30 cellular contexts compared by ENCODE assay signal in the genomic region with DNA sequence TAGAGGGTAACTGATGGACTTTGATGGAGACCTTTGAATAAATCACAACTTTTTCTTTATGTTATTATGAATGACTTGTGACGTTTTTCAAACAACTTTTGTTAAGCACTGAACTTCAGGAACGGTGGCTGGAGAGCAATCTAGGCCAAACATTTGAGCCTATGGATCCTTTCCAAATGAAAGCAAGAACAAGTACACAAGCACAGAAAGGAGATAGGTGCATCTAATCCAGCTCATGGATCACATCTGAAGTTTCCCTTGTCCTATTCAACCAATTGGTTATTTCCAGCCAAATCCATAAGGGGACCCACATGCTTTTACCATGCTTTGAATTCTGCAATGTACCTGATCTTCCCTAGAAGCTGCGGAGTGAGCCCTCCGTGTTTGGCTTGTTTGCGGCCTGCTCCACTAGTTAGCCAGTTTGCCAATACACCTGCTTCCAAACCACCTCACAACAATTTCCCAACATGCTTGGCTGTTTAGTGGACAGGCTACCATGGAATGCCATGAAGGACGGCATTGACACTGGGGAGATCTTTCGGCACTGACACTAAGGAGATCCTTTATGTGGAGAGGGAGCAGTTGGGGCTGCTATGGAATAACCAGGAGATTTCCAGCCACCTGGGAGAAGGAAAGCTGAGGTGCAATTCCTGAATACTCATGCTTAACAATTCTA.
"Had no signal": no experiment of that assay in that cellular context is flagged by ENCODE, and none has a peak within 500 bp of the region (broad histone marks: within the 10 kb centered on the region; RNA-seq: fewer than 3 reads in every experiment).

No MANE protein-coding gene starts in this region.

- H3K4me3 ChIP-seq: ascending aorta had no signal

- ATAC-seq: activated CD8-positive, alpha-beta T cell treated with anti-CD3 and anti-CD28 coated beads for 36 hours; activated naive CD8-positive, alpha-beta T cell treated with anti-CD3 and anti-CD28 coated beads, Interleukin-2, amount 50 U/mL, for 24 hours; activated T-cell treated with anti-CD3 and anti-CD28 coated beads, Interleukin-2, amount 50 U/mL, for 4 hours; activated T-cell treated with anti-CD3 and anti-CD28 coated beads, Interleukin-2, amount 50 U/mL, for 72 hours; activated T-helper 17 cell treated with anti-CD3 and anti-CD28 coated beads, Interleukin-2, amount 50 U/mL, for 72 hours had no signal

- H3K4me1 ChIP-seq: ascending aorta had no signal

- FAIRE-seq: TTC549 had no signal

- DNase-seq: activated B cell treated with CpG ODN at 0.5 μM for 24 hours; activated CD4-positive, alpha-beta memory T cell treated with anti-CD3 and anti-CD28 coated beads for 36 hours; activated CD4-positive, alpha-beta T cell treated with anti-CD3 and anti-CD28 coated beads for 4 hours; activated CD4-positive, alpha-beta T cell treated with anti-CD3 and anti-CD28 coated beads, Interleukin-2, amount 10 ng/mL, durations not matched to agents 24 days and 14 days; activated CD4-positive, alpha-beta T cell treated with anti-CD3 and anti-CD28 coated beads, Interleukin-2, amount 50 U/mL, for 1 hour; activated CD4-positive, alpha-beta T cell treated with anti-CD3 and anti-CD28 coated beads, Interleukin-2, amount 50 U/mL, for 4 hours; activated CD4-positive, CD25-positive, alpha-beta regulatory T cell treated with anti-CD3 and anti-CD28 coated beads, Interleukin-2, amount 50 U/mL, for 72 hours; activated CD8-positive, alpha-beta memory T cell treated with anti-CD3 and anti-CD28 coated beads, Interleukin-2, amount 50 U/mL, for 4 hours; activated CD8-positive, alpha-beta T cell treated with anti-CD3 and anti-CD28 coated beads for 36 hours; activated effector memory CD4-positive, alpha-beta T cell treated with anti-CD3 and anti-CD28 coated beads, Interleukin-2, amount 50 U/mL, for 16 hours; activated gamma-delta T cell treated with Interleukin-2 at 50 U/mL for 16 hours; activated naive CD4-positive, alpha-beta T cell; activated naive CD4-positive, alpha-beta T cell treated with anti-CD3 and anti-CD28 coated beads for 36 hours; activated naive CD8-positive, alpha-beta T cell treated with anti-CD3 and anti-CD28 coated beads, Interleukin-2, amount 10 ng/mL, durations not matched to agents 7 days and 5 days; activated naive CD8-positive, alpha-beta T cell treated with anti-CD3 and anti-CD28 coated beads, Interleukin-2, amount 50 U/mL, for 24 hours; activated T-cell treated with anti-CD3 and anti-CD28 coated beads for 4 hours; activated T-cell treated with anti-CD3 and anti-CD28 coated beads, Interleukin-2, amount 50 U/mL, for 1 hour; activated T-cell treated with anti-CD3 and anti-CD28 coated beads, Interleukin-2, amount 50 U/mL, for 4 hours; activated T-cell treated with anti-CD3 and anti-CD28 coated beads, Interleukin-2, amount 50 U/mL, for 72 hours; amygdala; anterior cingulate cortex; central memory CD4-positive, alpha-beta T cell; SW 1271; T-helper 1 cell; T-helper 2 cell; T-helper 9 cell had no signal

- H3K9me3 ChIP-seq: ascending aorta had no signal

- H3K36me3 ChIP-seq: ascending aorta had no signal

- H3K27me3 ChIP-seq: ascending aorta had no signal

- H3K27ac ChIP-seq: ascending aorta, VCaP had no signal
